ENCODE assay signal across 1 cellular context in genomic region chr6:152983637-152984386, GRCh38.
TF ChIP-seq lines count a peak whose summit lies in the region.

No MANE protein-coding gene starts in this region.

TF ChIP-seq in K562, 482 proteins besides CTCF, POLR2A, EP300 and RAD21 (continued from another document and continues in another):
- no peak; a peak in 1 of 4 replicates for TF ChIP-seq MNT (conservative IDR thresholded peaks at IDR 0.05)
- no peak for TF ChIP-seq NFYB (IDR thresholded peaks at IDR 0.05; ENCODE audit: extremely low read depth, insufficient read length)
- 0 out of 2 replicates have a peak, but pooled peaks have one; percentile 72 for TF ChIP-seq AFF4 (CRISPR knock-in tag; IDR thresholded peaks at IDR 0.05)
- TF ChIP-seq PHF21A (IDR thresholded peaks at IDR 0.05; ENCODE audit: borderline replicate concordance, low read depth): no peak
- 0 out of 4 replicates have a peak, but pooled peaks have one; percentile 24 to 35 for TF ChIP-seq TBL1XR1 (IDR thresholded peaks at IDR 0.05; ENCODE audit: low read length in 2 of 2)
- 0 out of 2 replicates have a peak, but pooled peaks have one; percentile 22 for TF ChIP-seq ZNF134 (CRISPR knock-in tag; conservative IDR thresholded peaks at IDR 0.05)
- TF ChIP-seq SAFB2 (IDR thresholded peaks at IDR 0.05; ENCODE audit: borderline replicate concordance, low read depth, low read length, severe bottlenecking): no peak
- TF ChIP-seq ZBTB40 (IDR thresholded peaks at IDR 0.05): peak; percentile 43
- no peak for TF ChIP-seq ZBTB40 (CRISPR knock-in tag; IDR thresholded peaks at IDR 0.05)
- no peak for TF ChIP-seq CREB3 (tag; conservative IDR thresholded peaks at IDR 0.05; ENCODE audit: low read depth)
- peak; percentile 20; the same call in 1 of the 2 replicates for TF ChIP-seq NFIC (IDR thresholded peaks at IDR 0.05)
- peak; percentile 96 for TF ChIP-seq MEIS2 (IDR thresholded peaks at IDR 0.05; ENCODE audit: partially characterized antibody)
- no peak for TF ChIP-seq ZBTB49 (CRISPR knock-in tag; IDR thresholded peaks at IDR 0.05; ENCODE audit: borderline replicate concordance)
- 0 out of 2 replicates have a peak, but pooled peaks have one; percentile 55 for TF ChIP-seq CHCHD3 (CRISPR knock-in tag; IDR thresholded peaks at IDR 0.05)
- TF ChIP-seq ZNF717 (CRISPR knock-in tag; IDR thresholded peaks at IDR 0.05): 0 out of 2 replicates have a peak, but pooled peaks have one; percentile 29
- TF ChIP-seq MBD1 (CRISPR knock-in tag; IDR thresholded peaks at IDR 0.05): no peak
- TF ChIP-seq NR1H2 (CRISPR knock-in tag; IDR thresholded peaks at IDR 0.05): 0 out of 2 replicates have a peak, but pooled peaks have one; percentile 48
- TF ChIP-seq ZNF124 (CRISPR knock-in tag; IDR thresholded peaks at IDR 0.05): no peak
- peak; percentile 96 for TF ChIP-seq FOSL1 (tag; conservative IDR thresholded peaks at IDR 0.05)
- no peak for TF ChIP-seq MEF2D (tag; conservative IDR thresholded peaks at IDR 0.05; ENCODE audit: low read depth)
- no peak for TF ChIP-seq MITF (IDR thresholded peaks at IDR 0.05)
- TF ChIP-seq MYNN (IDR thresholded peaks at IDR 0.05): 0 out of 2 replicates have a peak, but pooled peaks have one; percentile 24
- TF ChIP-seq MYNN (CRISPR knock-in tag; IDR thresholded peaks at IDR 0.05): no peak
- TF ChIP-seq ZBTB43 (CRISPR knock-in tag; IDR thresholded peaks at IDR 0.05): no peak
- TF ChIP-seq POLR3G (IDR thresholded peaks at IDR 0.05; ENCODE audit: extremely low read depth, insufficient read length, insufficient replicate concordance): no peak
- no peak for TF ChIP-seq ZNF41 (CRISPR knock-in tag; conservative IDR thresholded peaks at IDR 0.05)
- no peak for TF ChIP-seq ZNF174 (CRISPR knock-in tag; IDR thresholded peaks at IDR 0.05)
- TF ChIP-seq ZNF655 (CRISPR knock-in tag; IDR thresholded peaks at IDR 0.05): no peak
